9 cellular contexts compared by ENCODE assay signal in the genomic region with DNA sequence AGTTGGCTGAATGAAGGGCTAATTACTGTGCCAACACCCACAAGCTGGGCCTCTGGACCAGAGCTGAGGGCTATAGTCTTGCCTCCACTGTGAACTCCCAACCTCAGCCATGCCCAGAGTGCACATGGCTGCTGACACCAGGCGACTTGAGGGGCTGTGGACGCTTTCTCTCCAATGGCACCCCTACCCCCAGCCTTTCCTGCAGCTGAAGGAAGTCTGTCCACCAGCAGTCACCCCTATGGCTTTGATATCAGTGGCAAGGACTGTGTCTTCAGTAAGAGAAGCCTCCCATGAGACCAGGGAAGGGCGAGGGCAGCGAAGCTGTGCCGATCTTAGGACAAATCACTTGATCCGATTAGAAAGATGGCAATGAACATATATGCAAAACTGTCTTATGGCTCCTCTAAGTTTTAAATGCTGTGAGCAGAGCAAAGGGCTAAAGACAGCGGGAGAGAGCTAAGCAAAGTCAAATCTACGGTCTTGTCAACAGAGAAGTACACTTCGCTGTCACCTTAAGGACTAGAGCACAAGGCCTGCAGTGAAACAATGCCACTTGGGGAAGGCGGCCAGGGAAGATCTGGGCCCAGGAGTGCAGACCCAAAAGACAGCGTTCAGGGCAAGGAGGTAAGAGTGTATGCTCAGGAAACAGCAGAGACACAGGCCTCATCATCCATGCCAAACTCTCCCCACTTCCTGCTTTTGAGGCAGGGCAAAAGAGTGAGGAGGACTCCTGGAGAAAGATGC. TPM values are rescaled to one million over a fixed set of nuclear protein-coding genes. Genes with fewer than 3 reads are reported as not detected.
A peak's percentile ranks its signal among the peaks of the same experiment; 100 is the strongest.
DNase-seq lines count a peak whose midpoint lies in the region; ATAC-seq and TF ChIP-seq lines count a peak whose summit lies in the region.
"Had no signal": no experiment of that assay in that cellular context is flagged by ENCODE, and none has a peak within 500 bp of the region (broad histone marks: within the 10 kb centered on the region; RNA-seq: fewer than 3 reads in every experiment).

No MANE protein-coding gene starts in this region.

- no peak for ATAC-seq in HG03460 (IDR thresholded peaks at IDR 0.05; ENCODE audit: unreplicated experiment)

- H3K27ac Mint-ChIP-seq in Caco-2 (ENCODE audit: unreplicated experiment) (no peak overlapping the region), chondrocyte (ENCODE audit: unreplicated experiment) (peak overlapping the region; percentile 18), neural crest cell (ENCODE audit: unreplicated experiment) (no peak overlapping the region)

- H3K9me3 Mint-ChIP-seq in Caco-2 (ENCODE audit: unreplicated experiment) (no peaks in the 10 kb centered on the region), chondrocyte (ENCODE audit: low read depth) (no peaks in the 10 kb centered on the region), neural crest cell (no peaks in the 10 kb centered on the region)

- TF ChIP-seq CTCF in Caco-2 (IDR thresholded peaks at IDR 0.05; ENCODE audit: insufficient read depth in 1 of 2, low read depth in 1 of 2, low read length in 1 of 2, severe bottlenecking in 1 of 2, unreplicated experiment in 1 of 2) (no peak), Loucy (conservative IDR thresholded peaks at IDR 0.05; ENCODE audit: low read length) (no peak), chondrocyte (IDR thresholded peaks at IDR 0.05) (no peak), neural crest cell (conservative IDR thresholded peaks at IDR 0.05) (no peak)

- H3K4me3 ChIP-seq in Caco-2 (ENCODE audit: low read depth, low read length): no peak overlapping the region; the same call in 1 of the 2 replicates
- H3K4me3 ChIP-seq in Loucy (ENCODE audit: low read length, poor library complexity, severe bottlenecking): peak overlapping the region; percentile 92

- H3K9me2 ChIP-seq in Loucy (replicated peaks; ENCODE audit: low read depth, low read length): no peaks in the 10 kb centered on the region

- H3K9ac ChIP-seq in Loucy (ENCODE audit: low read depth, low read length, poor library complexity, severe bottlenecking): peak overlapping the region; percentile 87

- no peaks in the 10 kb centered on the region for H3K36me3 ChIP-seq in Caco-2 (ENCODE audit: control insufficient read depth, insufficient read depth, low read length)
- peaks cover 33% of the 10 kb centered on the region; the same call in 1 of the 2 replicates for H3K36me3 ChIP-seq in Loucy (ENCODE audit: insufficient read depth, low read length)

- POLR2A ChIA-PET in Caco-2 (lab: Charles Lee): no interaction called here

- H3K4me1 Mint-ChIP-seq in Caco-2 (ENCODE audit: low read depth, unreplicated experiment) (no peaks in the 10 kb centered on the region), chondrocyte (ENCODE audit: low read depth) (peaks cover 26% of the 10 kb centered on the region), neural crest cell (peaks cover 34% of the 10 kb centered on the region)

- peak overlapping the region; percentile 93 for H3K4me3 Mint-ChIP-seq in Caco-2 (ENCODE audit: unreplicated experiment)
- H3K4me3 Mint-ChIP-seq in chondrocyte (ENCODE audit: unreplicated experiment): peak overlapping the region; percentile 96
- peak overlapping the region; percentile 97 for H3K4me3 Mint-ChIP-seq in neural crest cell

- no peaks in the 10 kb centered on the region for H3K27me3 ChIP-seq in Caco-2 (replicated peaks; ENCODE audit: control insufficient read depth, insufficient read depth, low read length)
- no peaks in the 10 kb centered on the region for H3K27me3 ChIP-seq in Loucy (ENCODE audit: insufficient read depth, low read length, poor library complexity, severe bottlenecking)

- H3K79me2 ChIP-seq in Loucy (ENCODE audit: insufficient read depth, low read length): peaks cover 45% of the 10 kb centered on the region

- no peaks in the 10 kb centered on the region for H3F3A ChIP-seq in Loucy (ENCODE audit: low read depth)

- BruUV-seq in Caco-2 (replicated peaks; lab: Mats Ljungman, UMichigan): TSS peak; percentile 36

- peaks cover 27% of the 10 kb centered on the region for H4K20me1 ChIP-seq in Loucy (ENCODE audit: insufficient read depth, low read length, poor library complexity, severe bottlenecking)

- no peak for DNase-seq in Caco-2
- DNase-seq in chondrocyte (ENCODE audit: low spot score): peak; percentile 36
- no peak for DNase-seq in neural crest cell (ENCODE audit: low read depth, low spot score)
- no peak for DNase-seq in retina
- no peak for DNase-seq in posterior vena cava (ENCODE audit: low spot score)
- DNase-seq in NCI-H128 (lab: John Stamatoyannopoulos, UW; ENCODE audit: unreplicated experiment): no peak

- H3K36me3 Mint-ChIP-seq in Caco-2 (ENCODE audit: insufficient read depth, unreplicated experiment) (peaks cover 10% of the 10 kb centered on the region), chondrocyte (ENCODE audit: low read depth) (peaks cover 13% of the 10 kb centered on the region), neural crest cell (ENCODE audit: low read depth) (peaks cover 4% of the 10 kb centered on the region)

- H3K27me3 Mint-ChIP-seq in Caco-2 (ENCODE audit: insufficient read depth, unreplicated experiment) (no peaks in the 10 kb centered on the region), chondrocyte (ENCODE audit: low read depth) (peaks cover 2% of the 10 kb centered on the region), neural crest cell (ENCODE audit: low read depth) (peaks cover 22% of the 10 kb centered on the region)

- peak overlapping the region; percentile 99 for H3K4me2 ChIP-seq in Loucy (ENCODE audit: low read depth, low read length, poor library complexity, severe bottlenecking)

- H3K4me1 ChIP-seq in Caco-2: peaks cover 13% of the 10 kb centered on the region
- H3K4me1 ChIP-seq in Loucy (ENCODE audit: insufficient read depth, low read length, poor library complexity, severe bottlenecking): peaks cover 32% of the 10 kb centered on the region

- CTCF ChIA-PET in Caco-2 (lab: Charles Lee): interaction anchor here (1.0 kb wide), 1 partner anchor 699 kb away, joined by 3 read pairs; a partner anchor contains a TSS

- intact Hi-C loops in Caco-2 (cut with micrococcal nuclease; ENCODE audit: unreplicated experiment): no loop called here
- intact Hi-C loops in posterior vena cava (cut with DNase I): no loop called here

- no peak overlapping the region for H2AFZ ChIP-seq in Loucy (ENCODE audit: low read length)

- H3K9me3 ChIP-seq in Caco-2: no peaks in the 10 kb centered on the region
- H3K9me3 ChIP-seq in Loucy (ENCODE audit: insufficient read depth, low read depth, low read length): no peaks in the 10 kb centered on the region

RNA-seq across cellular contexts. Expression of a gene that starts 1.6 kb away (rescaled TPM):
- total RNA-seq in Caco-2 (2022) (64.1 and 70.0 TPM in 2 replicates), chondrocyte (54.1 to 57.3 TPM (median 56.8 TPM) in 3 replicates), neural crest cell (57.2 and 58.4 TPM in 2 replicates), posterior vena cava (10 to 100 TPM; 44.3 to 50.4 TPM)

RNA-seq across cellular contexts. Expression of a gene that starts 14.7 kb away (rescaled TPM):
- total RNA-seq in Caco-2 (2022) (0.16 and 0.28 TPM in 2 replicates), chondrocyte (0.85 to 2.2 TPM (median 1.8 TPM) in 3 replicates), neural crest cell (1.2 and 1.7 TPM in 2 replicates), posterior vena cava (1 to 10 TPM; 1.4 to 2.3 TPM)

RNA-seq across cellular contexts. Expression of a gene that starts 57.4 kb away (rescaled TPM):
- total RNA-seq in Caco-2 (2022) (2.6 and 4.0 TPM in 2 replicates), chondrocyte (3.7 to 5.0 TPM (median 3.9 TPM) in 3 replicates), neural crest cell (4.3 and 4.6 TPM in 2 replicates), posterior vena cava (1 to 10 TPM in 1 of 2 donors, under 1 TPM in 1; 0.48 to 1.4 TPM)
- total RNA-seq: glomerular endothelial cell had no signal
